30 cellular contexts compared by ENCODE assay signal in the genomic region with DNA sequence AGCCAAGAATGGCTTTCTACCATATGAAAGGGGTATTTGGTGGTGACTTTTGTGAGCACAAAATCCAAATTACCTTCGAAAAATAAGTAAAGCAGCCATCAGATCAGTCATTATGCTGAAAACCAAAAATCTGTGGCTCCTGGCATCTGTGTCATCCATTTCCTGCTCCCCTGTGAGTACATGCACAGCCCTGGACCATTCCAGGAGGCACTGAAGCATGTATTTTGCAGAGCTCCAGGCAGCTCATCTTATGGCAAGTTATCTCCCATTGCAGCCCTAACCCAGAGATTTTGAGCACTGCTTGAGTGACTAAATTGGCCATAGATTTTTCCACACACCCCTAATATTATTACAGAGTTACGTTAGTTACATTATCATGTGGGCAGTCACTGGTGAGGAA.
"Had no signal": no experiment of that assay in that cellular context is flagged by ENCODE, and none has a peak within 500 bp of the region (broad histone marks: within the 10 kb centered on the region; RNA-seq: fewer than 3 reads in every experiment).

No MANE protein-coding gene starts in this region.

- ATAC-seq: activated CD8-positive, alpha-beta T cell treated with anti-CD3 and anti-CD28 coated beads for 36 hours; activated T-cell treated with anti-CD3 and anti-CD28 coated beads, Interleukin-2, amount 50 U/mL, for 72 hours; activated T-helper 17 cell treated with anti-CD3 and anti-CD28 coated beads, Interleukin-2, amount 50 U/mL, for 72 hours had no signal

- H3K27me3 ChIP-seq: cardiac muscle cell had no signal

- H3K27me3 Mint-ChIP-seq: activated CD8-positive, alpha-beta T cell treated with anti-CD3 and anti-CD28 coated beads for 36 hours; activated naive CD8-positive, alpha-beta T cell treated with anti-CD3 and anti-CD28 coated beads for 36 hours; activated T-helper 17 cell treated with anti-CD3 and anti-CD28 coated beads, Interleukin-2, amount 50 U/mL, for 72 hours; central memory CD8-positive, alpha-beta T cell had no signal

- H3K4me3 Mint-ChIP-seq: activated CD8-positive, alpha-beta T cell treated with anti-CD3 and anti-CD28 coated beads for 36 hours; activated naive CD8-positive, alpha-beta T cell treated with anti-CD3 and anti-CD28 coated beads for 36 hours; activated T-cell treated with anti-CD3 and anti-CD28 coated beads, Interleukin-2, amount 50 U/mL, for 72 hours; activated T-helper 17 cell treated with anti-CD3 and anti-CD28 coated beads, Interleukin-2, amount 50 U/mL, for 72 hours; central memory CD8-positive, alpha-beta T cell had no signal

- DNase-seq: activated CD4-positive, alpha-beta T cell treated with anti-CD3 and anti-CD28 coated beads for 1 hour; activated CD4-positive, alpha-beta T cell treated with anti-CD3 and anti-CD28 coated beads for 48 hours; activated CD4-positive, CD25-positive, alpha-beta regulatory T cell; activated CD8-positive, alpha-beta T cell treated with anti-CD3 and anti-CD28 coated beads for 36 hours; activated effector memory CD4-positive, alpha-beta T cell treated with anti-CD3 and anti-CD28 coated beads, Interleukin-2, amount 50 U/mL, for 16 hours; activated naive CD4-positive, alpha-beta T cell; activated naive CD4-positive, alpha-beta T cell treated with anti-CD3 and anti-CD28 coated beads, Interleukin-2, amount 50 U/mL, for 16 hours; activated naive CD8-positive, alpha-beta T cell treated with anti-CD3 and anti-CD28 coated beads for 36 hours; activated T-cell treated with anti-CD3 and anti-CD28 coated beads, Interleukin-2, amount 50 U/mL, for 1 hour; activated T-cell treated with anti-CD3 and anti-CD28 coated beads, Interleukin-2, amount 50 U/mL, for 72 hours; amniotic stem cell; aorta; NCI-H1092 treated with DMSO at 0.1 percent for 48 hours; NCI-H1417; NCI-H1694; NCI-H1930; NCI-H2081 treated with DMSO at 0.1 percent for 48 hours; NCI-H510A; NCI-H526; NCI-H748 treated with DMSO at 0.1 percent for 48 hours; OCI-M1; Right ventricle myocardium superior; SW 1271; T-helper 1 cell; T-helper 2 cell; T-helper 9 cell; WERI-Rb-1 had no signal

- H3K27ac ChIP-seq: cardiac muscle cell, WERI-Rb-1 had no signal

- H3K4me1 Mint-ChIP-seq: activated T-helper 17 cell treated with anti-CD3 and anti-CD28 coated beads, Interleukin-2, amount 50 U/mL, for 72 hours; central memory CD8-positive, alpha-beta T cell had no signal

- H3K4me3 ChIP-seq: cardiac muscle cell had no signal

- H3K27ac Mint-ChIP-seq: activated CD8-positive, alpha-beta T cell treated with anti-CD3 and anti-CD28 coated beads for 36 hours; activated naive CD8-positive, alpha-beta T cell treated with anti-CD3 and anti-CD28 coated beads for 36 hours; activated T-cell treated with anti-CD3 and anti-CD28 coated beads, Interleukin-2, amount 50 U/mL, for 72 hours; activated T-helper 17 cell treated with anti-CD3 and anti-CD28 coated beads, Interleukin-2, amount 50 U/mL, for 72 hours had no signal

- H3K36me3 ChIP-seq: cardiac muscle cell, WERI-Rb-1 had no signal
